Comparison of ENCODE assay signal across 8 cellular contexts in the genomic region with DNA sequence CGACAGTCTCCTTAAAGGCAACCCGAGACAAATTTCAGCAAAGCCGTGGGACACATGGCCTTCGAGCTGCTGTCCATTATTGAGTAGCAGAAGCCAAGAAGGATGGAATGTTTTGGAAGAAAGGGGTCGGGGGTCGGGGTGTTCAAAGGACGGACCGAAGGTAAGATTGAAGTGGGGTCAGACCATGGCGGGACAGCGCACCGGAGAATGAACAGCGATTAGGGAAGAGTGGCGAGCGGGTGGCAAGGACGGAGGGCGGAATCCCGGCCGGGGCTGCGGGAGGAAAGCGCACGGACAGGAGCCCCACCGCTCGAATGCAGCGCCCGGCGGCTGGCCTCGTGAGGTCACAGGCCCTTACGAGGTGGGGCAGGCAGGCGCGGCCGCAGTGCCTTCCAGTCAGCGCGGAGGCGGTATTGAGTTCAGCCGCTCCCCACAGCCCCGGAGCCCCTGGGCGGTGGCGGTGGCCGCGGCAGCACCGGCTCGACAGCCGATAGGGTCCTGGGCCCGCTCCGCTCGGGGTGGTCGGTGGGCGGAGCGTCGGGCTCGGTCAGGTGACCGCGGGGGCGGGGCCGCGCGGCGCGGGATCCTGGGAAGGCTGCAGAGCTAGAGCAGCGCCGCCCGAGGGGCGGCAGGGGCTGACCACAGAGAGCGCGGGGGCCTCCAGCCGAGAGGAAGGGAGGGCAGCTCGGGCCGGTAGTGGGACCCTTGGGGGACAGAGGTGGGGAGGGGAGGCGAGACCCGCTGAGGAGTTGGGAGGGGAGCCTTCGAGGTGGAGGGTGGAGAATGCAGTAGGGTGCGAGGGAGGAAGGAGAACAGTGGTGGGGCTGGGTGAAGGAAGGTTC. TPM values are rescaled to one million over a fixed set of nuclear protein-coding genes. Genes with fewer than 3 reads are reported as not detected.
DNase-seq lines count a peak whose midpoint lies in the region; ATAC-seq, FAIRE-seq and TF ChIP-seq lines count a peak whose summit lies in the region.

A gene with protein sequence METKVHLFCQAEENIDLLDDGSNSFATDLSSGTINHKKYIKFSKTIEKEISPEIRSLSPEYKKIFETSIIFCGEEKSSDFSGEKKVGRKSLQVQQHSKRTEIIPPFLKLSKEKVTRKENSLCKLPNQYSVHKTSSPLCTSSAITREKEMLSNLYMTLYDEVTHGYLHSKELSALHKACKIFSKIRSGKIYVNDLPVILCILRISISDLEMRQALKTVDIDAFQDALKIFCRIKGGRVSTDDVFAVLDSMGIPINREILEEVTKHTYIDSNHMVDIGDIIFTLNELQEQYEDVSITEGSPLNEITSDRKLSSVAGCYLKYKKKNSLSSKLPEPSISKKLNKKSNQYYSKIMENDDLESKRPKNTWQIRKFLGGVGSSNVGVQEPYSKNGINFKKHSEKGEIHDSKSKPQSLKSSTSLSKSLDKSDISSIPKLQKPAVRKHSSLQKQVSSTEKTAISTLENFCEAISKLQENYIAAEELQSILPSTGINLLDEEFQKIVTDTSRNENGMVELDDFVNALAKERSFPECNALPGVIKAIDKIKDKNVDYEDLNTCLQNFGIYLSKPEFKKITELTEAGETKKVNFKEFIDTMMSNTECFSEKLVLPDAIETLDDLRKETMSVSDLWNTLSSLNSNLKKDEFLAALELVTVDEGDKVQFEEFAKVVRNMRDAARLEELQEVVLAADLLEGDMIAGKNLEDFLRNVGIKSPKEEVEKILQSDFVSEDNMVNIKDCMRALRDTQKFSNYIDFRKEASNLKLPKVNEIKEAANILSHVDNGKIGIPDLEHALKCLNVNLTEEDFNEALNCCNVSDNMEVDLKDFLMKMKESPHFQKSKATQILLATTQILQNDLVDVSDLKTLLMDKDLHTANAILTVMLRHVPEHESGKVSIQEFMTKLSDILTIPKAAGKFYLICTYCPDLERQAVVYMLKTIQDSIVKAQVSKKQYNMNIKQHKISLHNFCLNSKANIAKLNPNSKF (plus strand): TSS at position 574 of the 842 bp plus-strand sequence. CDS start 4,399 bp downstream, outside the sequence.

- H3K9me3 ChIP-seq in Loucy (ENCODE audit: insufficient read depth, low read depth, low read length) (no peaks in the 10 kb centered on the region), SJCRH30 (replicated peaks) (peaks cover 4% of the 10 kb centered on the region; the same call in 1 of the 2 replicates), gastroesophageal sphincter (no peaks in the 10 kb centered on the region)

- H3K9me2 ChIP-seq in Loucy (replicated peaks; ENCODE audit: low read depth, low read length) = no peaks in the 10 kb centered on the region

- H3K9ac ChIP-seq in Loucy (ENCODE audit: low read depth, low read length, poor library complexity, severe bottlenecking) = peak within 1 kb of the TSS; percentile 59

- DNase-seq in GDM1 (lab: John Stamatoyannopoulos, UW) (peak; percentile 92), H54 (ENCODE audit: insufficient read length, low spot score) (peak; percentile 48), SJCRH30 (peak; percentile 94 to 95), non-pigmented ciliary epithelial cell (ENCODE audit: low read depth) (peak; percentile 22), superior temporal gyrus (ENCODE audit: extremely low spot score) (peak; percentile 13)
- peak; percentile 78 for DNase-seq in activated naive CD4-positive, alpha-beta T cell treated with Interleukin-2 at 50 U/mL for 16 hours

- no peak for FAIRE-seq in H54 (lab: Jason Lieb, UNC)

- peak; percentile 96 for ATAC-seq in gastroesophageal sphincter

- peaks cover 4% of the 10 kb centered on the region; the same call in 1 of the 2 replicates for H3F3A ChIP-seq in Loucy (ENCODE audit: low read depth)

- H3K4me2 ChIP-seq in Loucy (ENCODE audit: low read depth, low read length, poor library complexity, severe bottlenecking) = peak within 1 kb of the TSS; percentile 87

- 0 to 1% methylated on average over 28 of the region's 72 CpGs for WGBS in gastroesophageal sphincter (ENCODE audit: low coverage in 1 of 2), 2 donors

- H2AFZ ChIP-seq in Loucy (ENCODE audit: low read length) = peak within 1 kb of the TSS; percentile 97

- H3K27me3 ChIP-seq in Loucy (ENCODE audit: insufficient read depth, low read length, poor library complexity, severe bottlenecking) (no peaks in the 10 kb centered on the region), SJCRH30 (no peaks in the 10 kb centered on the region), gastroesophageal sphincter (no peaks in the 10 kb centered on the region)

- no peaks in the 10 kb centered on the region for H3K79me2 ChIP-seq in Loucy (ENCODE audit: insufficient read depth, low read length)

- no peaks in the 10 kb centered on the region for H3K36me3 ChIP-seq in Loucy (ENCODE audit: insufficient read depth, low read length)
- no peaks in the 10 kb centered on the region for H3K36me3 ChIP-seq in SJCRH30
- H3K36me3 ChIP-seq in gastroesophageal sphincter = no peaks in the 10 kb centered on the region

- no peak for TF ChIP-seq EP300 in gastroesophageal sphincter (IDR thresholded peaks at IDR 0.05)

- peak within 1 kb of the TSS; percentile 75 for H3K4me3 ChIP-seq in Loucy (ENCODE audit: low read length, poor library complexity, severe bottlenecking)
- peak within 1 kb of the TSS; percentile 62 for H3K4me3 ChIP-seq in SJCRH30
- H3K4me3 ChIP-seq in gastroesophageal sphincter = peak within 1 kb of the TSS; percentile 66 to 68

- TF ChIP-seq POLR2A in H54 (IDR thresholded peaks at IDR 0.05; ENCODE audit: low read depth, low read length) (peak; percentile 58), gastroesophageal sphincter (IDR thresholded peaks at IDR 0.05) (peak; percentile 95 to 96)

- TF ChIP-seq CTCF in Loucy (conservative IDR thresholded peaks at IDR 0.05; ENCODE audit: low read length) = no peak
- TF ChIP-seq CTCF in gastroesophageal sphincter (IDR thresholded peaks at IDR 0.05) = peak in 3 of 4 experiments; percentile 49 to 51 (median 49)

- H3K27ac ChIP-seq in SJCRH30 = peak within 1 kb of the TSS; percentile 65
- peak within 1 kb of the TSS; percentile 82 to 94 (median 92) for H3K27ac ChIP-seq in gastroesophageal sphincter

- no peaks in the 10 kb centered on the region for H4K20me1 ChIP-seq in Loucy (ENCODE audit: insufficient read depth, low read length, poor library complexity, severe bottlenecking)

- peaks cover 11% of the 10 kb centered on the region for H3K4me1 ChIP-seq in Loucy (ENCODE audit: insufficient read depth, low read length, poor library complexity, severe bottlenecking)
- no peaks in the 10 kb centered on the region for H3K4me1 ChIP-seq in SJCRH30
- peaks cover 0 to 8% (median 0%) of the 10 kb centered on the region in 3 donors for H3K4me1 ChIP-seq in gastroesophageal sphincter

RNA-seq across cellular contexts. Expression of the gene that starts here (rescaled TPM):
- total RNA-seq in SJCRH30 (2014; rRNA removed; shearing (Covaris generic)) = 4.7 and 7.0 TPM in 2 replicates
- total RNA-seq in gastroesophageal sphincter = 10 to 100 TPM in 1 of 4 donors, 1 to 10 TPM in 3; 7.0 to 14.5 (median 8.6) TPM

Comparison
In these comparisons a context has a peak if more than half of its experiments do, and no peak if none do; other contexts are left out.
1. Peak in every context shown above with its lines: DNase-seq, ATAC-seq, H3K4me3 ChIP-seq and H3K27ac ChIP-seq.
2. DNase-seq: peak in every context shown above with its lines; median percentile 94 in SJCRH30; 92 in GDM1; 78 in activated naive CD4-positive, alpha-beta T cell treated with Interleukin-2 at 50 U/mL for 16 hours; 48 in H54; 22 in non-pigmented ciliary epithelial cell; 13 in superior temporal gyrus.